1 cellular context compared by ENCODE assay signal in the genomic region with DNA sequence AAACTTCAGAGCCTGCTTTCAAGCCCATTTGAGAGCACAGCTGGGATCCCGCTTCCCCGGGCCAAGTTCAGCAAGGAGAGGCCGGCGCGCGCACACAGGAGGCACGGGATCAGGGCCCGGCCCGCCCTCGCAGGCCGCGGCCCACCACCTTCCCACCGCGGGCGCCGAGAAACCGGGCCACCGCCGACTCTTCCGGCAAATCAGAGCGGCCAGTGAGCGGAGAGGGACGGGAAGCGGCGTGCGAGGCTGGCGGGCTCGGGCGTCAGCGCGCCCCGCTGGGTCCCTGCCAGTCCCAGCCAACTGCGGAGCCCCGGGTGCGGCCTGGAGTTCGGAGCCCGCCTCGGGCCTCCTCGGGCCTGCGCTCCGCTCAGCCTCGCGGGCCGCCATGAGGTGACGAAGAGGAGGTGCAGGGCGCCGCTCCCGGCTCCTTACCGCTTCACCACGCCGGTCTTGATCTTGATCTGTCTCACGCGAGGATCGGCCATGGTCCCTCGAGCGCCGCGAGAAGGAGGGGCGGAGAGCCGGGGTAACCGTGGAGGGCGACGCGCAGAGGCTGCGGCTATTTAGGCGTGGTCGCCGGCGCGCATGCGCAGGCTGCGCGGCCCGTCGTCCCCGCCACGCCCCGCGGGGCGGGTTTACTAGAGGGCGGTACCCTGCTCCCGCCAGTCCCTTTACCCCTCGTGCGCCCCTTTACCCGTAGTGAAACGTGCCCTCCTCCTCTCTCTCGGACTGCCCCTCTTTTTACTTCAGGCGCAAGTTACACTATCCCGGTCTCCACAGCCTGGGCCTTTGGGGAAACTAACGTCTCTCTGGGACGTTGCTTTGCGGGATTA.
TF ChIP-seq lines count a peak whose summit lies in the region.

A gene with protein sequence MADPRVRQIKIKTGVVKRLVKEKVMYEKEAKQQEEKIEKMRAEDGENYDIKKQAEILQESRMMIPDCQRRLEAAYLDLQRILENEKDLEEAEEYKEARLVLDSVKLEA (minus strand): TSS at position 567 of the 833 bp plus-strand sequence. CDS start 82 bp downstream, at position 485.

TF ChIP-seq in K562, 482 proteins besides CTCF, POLR2A, EP300 and RAD21 (continued from another document and continues in another):
- TF ChIP-seq, protein P1, sequence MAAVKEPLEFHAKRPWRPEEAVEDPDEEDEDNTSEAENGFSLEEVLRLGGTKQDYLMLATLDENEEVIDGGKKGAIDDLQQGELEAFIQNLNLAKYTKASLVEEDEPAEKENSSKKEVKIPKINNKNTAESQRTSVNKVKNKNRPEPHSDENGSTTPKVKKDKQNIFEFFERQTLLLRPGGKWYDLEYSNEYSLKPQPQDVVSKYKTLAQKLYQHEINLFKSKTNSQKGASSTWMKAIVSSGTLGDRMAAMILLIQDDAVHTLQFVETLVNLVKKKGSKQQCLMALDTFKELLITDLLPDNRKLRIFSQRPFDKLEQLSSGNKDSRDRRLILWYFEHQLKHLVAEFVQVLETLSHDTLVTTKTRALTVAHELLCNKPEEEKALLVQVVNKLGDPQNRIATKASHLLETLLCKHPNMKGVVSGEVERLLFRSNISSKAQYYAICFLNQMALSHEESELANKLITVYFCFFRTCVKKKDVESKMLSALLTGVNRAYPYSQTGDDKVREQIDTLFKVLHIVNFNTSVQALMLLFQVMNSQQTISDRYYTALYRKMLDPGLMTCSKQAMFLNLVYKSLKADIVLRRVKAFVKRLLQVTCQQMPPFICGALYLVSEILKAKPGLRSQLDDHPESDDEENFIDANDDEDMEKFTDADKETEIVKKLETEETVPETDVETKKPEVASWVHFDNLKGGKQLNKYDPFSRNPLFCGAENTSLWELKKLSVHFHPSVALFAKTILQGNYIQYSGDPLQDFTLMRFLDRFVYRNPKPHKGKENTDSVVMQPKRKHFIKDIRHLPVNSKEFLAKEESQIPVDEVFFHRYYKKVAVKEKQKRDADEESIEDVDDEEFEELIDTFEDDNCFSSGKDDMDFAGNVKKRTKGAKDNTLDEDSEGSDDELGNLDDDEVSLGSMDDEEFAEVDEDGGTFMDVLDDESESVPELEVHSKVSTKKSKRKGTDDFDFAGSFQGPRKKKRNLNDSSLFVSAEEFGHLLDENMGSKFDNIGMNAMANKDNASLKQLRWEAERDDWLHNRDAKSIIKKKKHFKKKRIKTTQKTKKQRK (IDR thresholded peaks at IDR 0.05; ENCODE audit: borderline replicate concordance, low read depth, low read length), result no peak
- no peak for TF ChIP-seq DDX20 (tag; IDR thresholded peaks at IDR 0.05; ENCODE audit: low read depth)
- TF ChIP-seq, protein P2, sequence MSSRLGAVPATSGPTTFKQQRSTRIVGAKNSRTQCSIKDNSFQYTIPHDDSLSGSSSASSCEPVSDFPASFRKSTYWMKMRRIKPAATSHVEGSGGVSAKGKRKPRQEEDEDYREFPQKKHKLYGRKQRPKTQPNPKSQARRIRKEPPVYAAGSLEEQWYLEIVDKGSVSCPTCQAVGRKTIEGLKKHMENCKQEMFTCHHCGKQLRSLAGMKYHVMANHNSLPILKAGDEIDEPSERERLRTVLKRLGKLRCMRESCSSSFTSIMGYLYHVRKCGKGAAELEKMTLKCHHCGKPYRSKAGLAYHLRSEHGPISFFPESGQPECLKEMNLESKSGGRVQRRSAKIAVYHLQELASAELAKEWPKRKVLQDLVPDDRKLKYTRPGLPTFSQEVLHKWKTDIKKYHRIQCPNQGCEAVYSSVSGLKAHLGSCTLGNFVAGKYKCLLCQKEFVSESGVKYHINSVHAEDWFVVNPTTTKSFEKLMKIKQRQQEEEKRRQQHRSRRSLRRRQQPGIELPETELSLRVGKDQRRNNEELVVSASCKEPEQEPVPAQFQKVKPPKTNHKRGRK (tag; IDR thresholded peaks at IDR 0.05), result no peak
- TF ChIP-seq MEF2D (tag; conservative IDR thresholded peaks at IDR 0.05; ENCODE audit: low read depth), result no peak
- TF ChIP-seq, protein P3, sequence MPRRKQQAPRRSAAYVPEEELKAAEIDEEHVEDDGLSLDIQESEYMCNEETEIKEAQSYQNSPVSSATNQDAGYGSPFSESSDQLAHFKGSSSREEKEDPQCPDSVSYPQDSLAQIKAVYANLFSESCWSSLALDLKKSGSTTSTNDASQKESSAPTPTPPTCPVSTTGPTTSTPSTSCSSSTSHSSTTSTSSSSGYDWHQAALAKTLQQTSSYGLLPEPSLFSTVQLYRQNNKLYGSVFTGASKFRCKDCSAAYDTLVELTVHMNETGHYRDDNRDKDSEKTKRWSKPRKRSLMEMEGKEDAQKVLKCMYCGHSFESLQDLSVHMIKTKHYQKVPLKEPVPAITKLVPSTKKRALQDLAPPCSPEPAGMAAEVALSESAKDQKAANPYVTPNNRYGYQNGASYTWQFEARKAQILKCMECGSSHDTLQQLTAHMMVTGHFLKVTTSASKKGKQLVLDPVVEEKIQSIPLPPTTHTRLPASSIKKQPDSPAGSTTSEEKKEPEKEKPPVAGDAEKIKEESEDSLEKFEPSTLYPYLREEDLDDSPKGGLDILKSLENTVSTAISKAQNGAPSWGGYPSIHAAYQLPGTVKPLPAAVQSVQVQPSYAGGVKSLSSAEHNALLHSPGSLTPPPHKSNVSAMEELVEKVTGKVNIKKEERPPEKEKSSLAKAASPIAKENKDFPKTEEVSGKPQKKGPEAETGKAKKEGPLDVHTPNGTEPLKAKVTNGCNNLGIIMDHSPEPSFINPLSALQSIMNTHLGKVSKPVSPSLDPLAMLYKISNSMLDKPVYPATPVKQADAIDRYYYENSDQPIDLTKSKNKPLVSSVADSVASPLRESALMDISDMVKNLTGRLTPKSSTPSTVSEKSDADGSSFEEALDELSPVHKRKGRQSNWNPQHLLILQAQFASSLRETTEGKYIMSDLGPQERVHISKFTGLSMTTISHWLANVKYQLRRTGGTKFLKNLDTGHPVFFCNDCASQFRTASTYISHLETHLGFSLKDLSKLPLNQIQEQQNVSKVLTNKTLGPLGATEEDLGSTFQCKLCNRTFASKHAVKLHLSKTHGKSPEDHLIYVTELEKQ (CRISPR knock-in tag; IDR thresholded peaks at IDR 0.05), result no peak
- TF ChIP-seq, protein P4, sequence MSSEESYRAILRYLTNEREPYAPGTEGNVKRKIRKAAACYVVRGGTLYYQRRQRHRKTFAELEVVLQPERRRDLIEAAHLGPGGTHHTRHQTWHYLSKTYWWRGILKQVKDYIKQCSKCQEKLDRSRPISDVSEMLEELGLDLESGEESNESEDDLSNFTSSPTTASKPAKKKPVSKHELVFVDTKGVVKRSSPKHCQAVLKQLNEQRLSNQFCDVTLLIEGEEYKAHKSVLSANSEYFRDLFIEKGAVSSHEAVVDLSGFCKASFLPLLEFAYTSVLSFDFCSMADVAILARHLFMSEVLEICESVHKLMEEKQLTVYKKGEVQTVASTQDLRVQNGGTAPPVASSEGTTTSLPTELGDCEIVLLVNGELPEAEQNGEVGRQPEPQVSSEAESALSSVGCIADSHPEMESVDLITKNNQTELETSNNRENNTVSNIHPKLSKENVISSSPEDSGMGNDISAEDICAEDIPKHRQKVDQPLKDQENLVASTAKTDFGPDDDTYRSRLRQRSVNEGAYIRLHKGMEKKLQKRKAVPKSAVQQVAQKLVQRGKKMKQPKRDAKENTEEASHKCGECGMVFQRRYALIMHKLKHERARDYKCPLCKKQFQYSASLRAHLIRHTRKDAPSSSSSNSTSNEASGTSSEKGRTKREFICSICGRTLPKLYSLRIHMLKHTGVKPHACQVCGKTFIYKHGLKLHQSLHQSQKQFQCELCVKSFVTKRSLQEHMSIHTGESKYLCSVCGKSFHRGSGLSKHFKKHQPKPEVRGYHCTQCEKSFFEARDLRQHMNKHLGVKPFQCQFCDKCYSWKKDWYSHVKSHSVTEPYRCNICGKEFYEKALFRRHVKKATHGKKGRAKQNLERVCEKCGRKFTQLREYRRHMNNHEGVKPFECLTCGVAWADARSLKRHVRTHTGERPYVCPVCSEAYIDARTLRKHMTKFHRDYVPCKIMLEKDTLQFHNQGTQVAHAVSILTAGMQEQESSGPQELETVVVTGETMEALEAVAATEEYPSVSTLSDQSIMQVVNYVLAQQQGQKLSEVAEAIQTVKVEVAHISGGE (CRISPR knock-in tag; IDR thresholded peaks at IDR 0.05), result 0 out of 6 replicates have a peak, but pooled peaks of 1 of the 3 experiments have one; percentile 5
- peak; percentile 61 for TF ChIP-seq ZNF644 (tag; IDR thresholded peaks at IDR 0.05; ENCODE audit: low read depth)
- TF ChIP-seq TCFL5 (CRISPR knock-in tag; conservative IDR thresholded peaks at IDR 0.05), result no peak
- no peak for TF ChIP-seq SRSF3 (IDR thresholded peaks at IDR 0.05; ENCODE audit: insufficient read depth, low read length)
- TF ChIP-seq SREBF1 (IDR thresholded peaks at IDR 0.05; ENCODE audit: borderline replicate concordance, low read depth, low read length), result no peak
- TF ChIP-seq, protein P5, sequence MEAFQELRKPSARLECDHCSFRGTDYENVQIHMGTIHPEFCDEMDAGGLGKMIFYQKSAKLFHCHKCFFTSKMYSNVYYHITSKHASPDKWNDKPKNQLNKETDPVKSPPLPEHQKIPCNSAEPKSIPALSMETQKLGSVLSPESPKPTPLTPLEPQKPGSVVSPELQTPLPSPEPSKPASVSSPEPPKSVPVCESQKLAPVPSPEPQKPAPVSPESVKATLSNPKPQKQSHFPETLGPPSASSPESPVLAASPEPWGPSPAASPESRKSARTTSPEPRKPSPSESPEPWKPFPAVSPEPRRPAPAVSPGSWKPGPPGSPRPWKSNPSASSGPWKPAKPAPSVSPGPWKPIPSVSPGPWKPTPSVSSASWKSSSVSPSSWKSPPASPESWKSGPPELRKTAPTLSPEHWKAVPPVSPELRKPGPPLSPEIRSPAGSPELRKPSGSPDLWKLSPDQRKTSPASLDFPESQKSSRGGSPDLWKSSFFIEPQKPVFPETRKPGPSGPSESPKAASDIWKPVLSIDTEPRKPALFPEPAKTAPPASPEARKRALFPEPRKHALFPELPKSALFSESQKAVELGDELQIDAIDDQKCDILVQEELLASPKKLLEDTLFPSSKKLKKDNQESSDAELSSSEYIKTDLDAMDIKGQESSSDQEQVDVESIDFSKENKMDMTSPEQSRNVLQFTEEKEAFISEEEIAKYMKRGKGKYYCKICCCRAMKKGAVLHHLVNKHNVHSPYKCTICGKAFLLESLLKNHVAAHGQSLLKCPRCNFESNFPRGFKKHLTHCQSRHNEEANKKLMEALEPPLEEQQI (IDR thresholded peaks at IDR 0.05), result no peak
- TF ChIP-seq OTX1 (CRISPR knock-in tag; IDR thresholded peaks at IDR 0.05), result no peak
- TF ChIP-seq CBFB (CRISPR knock-in tag; IDR thresholded peaks at IDR 0.05), result no peak
- no peak for TF ChIP-seq ZNF174 (CRISPR knock-in tag; IDR thresholded peaks at IDR 0.05)
- no peak for TF ChIP-seq FOXA3 (CRISPR knock-in tag; conservative IDR thresholded peaks at IDR 0.05 in 1 of 2, IDR thresholded peaks at IDR 0.05 in 1 of 2)
- TF ChIP-seq HDAC8 (tag; IDR thresholded peaks at IDR 0.05), result no peak
- TF ChIP-seq, protein P6, sequence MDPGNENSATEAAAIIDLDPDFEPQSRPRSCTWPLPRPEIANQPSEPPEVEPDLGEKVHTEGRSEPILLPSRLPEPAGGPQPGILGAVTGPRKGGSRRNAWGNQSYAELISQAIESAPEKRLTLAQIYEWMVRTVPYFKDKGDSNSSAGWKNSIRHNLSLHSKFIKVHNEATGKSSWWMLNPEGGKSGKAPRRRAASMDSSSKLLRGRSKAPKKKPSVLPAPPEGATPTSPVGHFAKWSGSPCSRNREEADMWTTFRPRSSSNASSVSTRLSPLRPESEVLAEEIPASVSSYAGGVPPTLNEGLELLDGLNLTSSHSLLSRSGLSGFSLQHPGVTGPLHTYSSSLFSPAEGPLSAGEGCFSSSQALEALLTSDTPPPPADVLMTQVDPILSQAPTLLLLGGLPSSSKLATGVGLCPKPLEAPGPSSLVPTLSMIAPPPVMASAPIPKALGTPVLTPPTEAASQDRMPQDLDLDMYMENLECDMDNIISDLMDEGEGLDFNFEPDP (CRISPR knock-in tag; IDR thresholded peaks at IDR 0.05), result no peak
- TF ChIP-seq PYGO2 (tag; IDR thresholded peaks at IDR 0.05), result no peak
- TF ChIP-seq, protein P7, sequence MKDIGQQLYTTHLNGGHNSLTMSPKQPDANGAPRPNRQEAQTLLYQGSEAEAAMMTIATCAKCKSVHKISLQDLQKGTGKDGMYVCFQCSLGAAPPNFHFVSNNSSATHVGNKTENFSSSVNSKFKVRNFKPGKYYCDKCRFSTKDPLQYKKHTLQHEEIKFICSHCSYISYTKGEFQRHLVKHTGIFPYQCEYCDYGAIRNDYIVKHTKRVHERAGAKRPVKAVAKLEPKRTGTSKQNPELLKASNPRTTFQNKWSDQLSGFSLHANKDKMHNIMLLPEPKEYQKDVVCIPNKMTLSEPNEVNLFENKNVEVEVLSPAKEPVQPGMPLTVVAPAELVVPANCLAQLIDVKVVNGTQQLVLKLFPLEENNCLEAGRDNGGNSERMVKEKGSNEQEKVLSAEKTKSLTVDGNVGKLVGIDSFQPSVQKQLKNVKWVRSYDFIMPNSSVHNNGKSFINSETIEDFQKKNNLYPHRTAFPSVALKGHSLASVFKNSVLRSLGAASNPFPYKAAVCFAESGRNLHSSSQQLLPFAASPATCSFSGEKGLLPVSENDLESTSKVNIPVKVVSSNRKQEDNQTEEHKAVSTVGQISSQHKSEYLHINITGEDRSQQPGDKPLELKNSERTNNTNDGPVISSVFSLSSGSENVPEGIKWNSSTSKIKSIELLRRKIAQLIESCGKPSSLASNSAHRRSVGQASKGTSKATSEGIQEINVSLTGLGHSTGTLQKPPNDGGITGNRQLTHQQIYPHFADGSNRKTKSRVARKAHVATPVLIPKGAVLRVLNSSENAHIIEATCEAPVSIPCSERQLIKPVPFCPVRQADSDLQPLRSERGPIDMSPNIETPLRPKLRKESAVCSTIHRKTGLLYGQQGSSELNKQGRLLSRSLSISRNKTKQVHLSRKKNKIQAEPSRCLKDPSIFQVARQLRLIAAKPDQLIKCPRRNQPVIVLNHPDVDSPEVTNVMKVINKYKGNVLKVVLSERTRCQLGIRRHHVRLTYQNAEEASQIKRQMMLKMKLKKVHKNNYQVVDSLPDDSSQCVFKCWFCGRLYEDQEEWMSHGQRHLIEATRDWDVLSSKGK (CRISPR knock-in tag; IDR thresholded peaks at IDR 0.05), result no peak
- no peak for TF ChIP-seq STAT5B (CRISPR knock-in tag; IDR thresholded peaks at IDR 0.05)
- TF ChIP-seq, protein P8, sequence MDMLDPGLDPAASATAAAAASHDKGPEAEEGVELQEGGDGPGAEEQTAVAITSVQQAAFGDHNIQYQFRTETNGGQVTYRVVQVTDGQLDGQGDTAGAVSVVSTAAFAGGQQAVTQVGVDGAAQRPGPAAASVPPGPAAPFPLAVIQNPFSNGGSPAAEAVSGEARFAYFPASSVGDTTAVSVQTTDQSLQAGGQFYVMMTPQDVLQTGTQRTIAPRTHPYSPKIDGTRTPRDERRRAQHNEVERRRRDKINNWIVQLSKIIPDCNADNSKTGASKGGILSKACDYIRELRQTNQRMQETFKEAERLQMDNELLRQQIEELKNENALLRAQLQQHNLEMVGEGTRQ (CRISPR knock-in tag; IDR thresholded peaks at IDR 0.05), result peak; percentile 93
- TF ChIP-seq ELF4 (CRISPR knock-in tag; IDR thresholded peaks at IDR 0.05), result no peak
- TF ChIP-seq NR4A1 (CRISPR knock-in tag; IDR thresholded peaks at IDR 0.05), result no peak
- TF ChIP-seq NR4A1 (tag; IDR thresholded peaks at IDR 0.05), result 0 out of 2 replicates have a peak, but pooled peaks have one; percentile 44
- no peak for TF ChIP-seq ETV6 (IDR thresholded peaks at IDR 0.05; ENCODE audit: borderline replicate concordance in 1 of 2, low read depth in 2 of 2, low read length in 1 of 2)
- no peak for TF ChIP-seq ETV6 (CRISPR knock-in tag; IDR thresholded peaks at IDR 0.05; ENCODE audit: borderline replicate concordance)
